In the genomic region with DNA sequence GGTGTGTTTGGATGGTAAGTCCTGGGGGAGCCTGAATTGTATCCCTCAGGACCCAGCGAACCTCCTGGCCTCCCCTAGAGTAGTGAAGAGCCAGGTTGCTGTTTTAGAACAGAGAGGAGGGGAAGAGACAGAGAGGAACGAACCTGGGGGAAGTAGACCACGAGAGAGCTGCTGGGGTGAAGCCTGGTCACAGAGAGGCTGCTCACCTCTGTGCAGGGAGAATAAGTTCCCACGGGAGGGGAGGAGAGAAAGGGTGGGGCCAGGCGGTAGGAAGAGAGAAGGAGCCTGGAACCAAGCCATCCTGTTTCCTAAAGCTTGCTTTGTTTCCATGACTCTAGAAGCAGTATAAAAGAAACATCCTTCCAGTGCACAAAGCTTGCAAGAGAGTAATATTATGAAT, we compare ENCODE assay signal across 14 cellular contexts.
A peak's percentile ranks its signal among the peaks of the same experiment; 100 is the strongest.
DNase-seq lines count a peak whose midpoint lies in the region; ATAC-seq and TF ChIP-seq lines count a peak whose summit lies in the region.
"Had no signal": no experiment of that assay in that cellular context is flagged by ENCODE, and none has a peak within 500 bp of the region (broad histone marks: within the 10 kb centered on the region; RNA-seq: fewer than 3 reads in every experiment).

No MANE protein-coding gene starts in this region.

- no peak overlapping the region for H3K27ac ChIP-seq in BLaER1

- H3K4me3 Mint-ChIP-seq in neural crest cell = no peak overlapping the region
- H3K4me3 Mint-ChIP-seq: CD8-positive, alpha-beta memory T cell had no signal

- H3K36me3 Mint-ChIP-seq in neural crest cell (ENCODE audit: low read depth) = no peaks in the 10 kb centered on the region
- H3K36me3 Mint-ChIP-seq: CD8-positive, alpha-beta memory T cell; IgD-negative memory B cell had no signal

- no peaks in the 10 kb centered on the region for H3K9me3 Mint-ChIP-seq in neural crest cell

- TF ChIP-seq CTCF in neural crest cell (conservative IDR thresholded peaks at IDR 0.05) = no peak

- peaks cover 13% of the 10 kb centered on the region; the same call in 1 of the 2 replicates for H3K9me3 ChIP-seq in BLaER1

- no peak overlapping the region for H3K4me3 ChIP-seq in BLaER1

- H3K4me1 ChIP-seq in BLaER1 = peaks cover 8% of the 10 kb centered on the region

- peak overlapping the region; percentile 2 for H3K27ac Mint-ChIP-seq in neural crest cell (ENCODE audit: unreplicated experiment)
- H3K27ac Mint-ChIP-seq: CD8-positive, alpha-beta memory T cell; IgD-negative memory B cell had no signal

- DNase-seq in Daoy (ENCODE audit: low read depth) = peak; percentile 56
- peak; percentile 7 for DNase-seq in astrocyte of the hippocampus (ENCODE audit: low read depth, low spot score)
- DNase-seq in neural crest cell (ENCODE audit: low read depth, low spot score) = no peak
- DNase-seq in stimulated activated CD4-positive, alpha-beta T cell treated with anti-CD3 and anti-CD28 coated beads, Interleukin-4, amount 100 ng/mL, for 24 hours = no peak
- DNase-seq: CD8-positive, alpha-beta memory T cell; HCEC 1CT; NCI-H1930; RPMI8226; SW 1271 had no signal

- H3K36me3 ChIP-seq in BLaER1 = no peaks in the 10 kb centered on the region

- no peaks in the 10 kb centered on the region for H4K20me1 ChIP-seq in BLaER1

- H3K27me3 ChIP-seq in BLaER1 = no peaks in the 10 kb centered on the region

- peak overlapping the region; percentile 12; the same call in 1 of the 2 replicates for H3K4me2 ChIP-seq in BLaER1

- H3K4me1 Mint-ChIP-seq in neural crest cell = peaks cover 5% of the 10 kb centered on the region
- H3K4me1 Mint-ChIP-seq: CD8-positive, alpha-beta memory T cell; IgD-negative memory B cell had no signal

- H3K27me3 Mint-ChIP-seq in neural crest cell (ENCODE audit: low read depth) = peaks cover 3% of the 10 kb centered on the region
- H3K27me3 Mint-ChIP-seq: CD8-positive, alpha-beta memory T cell; IgD-negative memory B cell had no signal

- ATAC-seq in HG02938 (IDR thresholded peaks at IDR 0.05; ENCODE audit: unreplicated experiment) (no peak), HG03045 (IDR thresholded peaks at IDR 0.05; ENCODE audit: unreplicated experiment) (no peak), HG03159 (IDR thresholded peaks at IDR 0.05; ENCODE audit: unreplicated experiment) (no peak)

- no peak overlapping the region for H3K9ac ChIP-seq in BLaER1

Comparison
In these comparisons a context has a peak if more than half of its experiments do, and no peak if none do; other contexts are left out.
1. DNase-seq: peak in Daoy (single experiment) and astrocyte of the hippocampus (single experiment); none in neural crest cell (single experiment) and stimulated activated CD4-positive, alpha-beta T cell treated with anti-CD3 and anti-CD28 coated beads, Interleukin-4, amount 100 ng/mL, for 24 hours (single experiment).